Comparison of ENCODE assay signal across 1 cellular context in genomic region chr4:4348585-4348984, GRCh38.
A peak's percentile ranks its signal among the peaks of the same experiment; 100 is the strongest.
TF ChIP-seq lines count a peak whose summit lies in the region.

No MANE protein-coding gene starts in this region.

TF ChIP-seq in H1, 55 proteins besides CTCF, POLR2A, EP300 and RAD21:
- peak; percentile 72 for TF ChIP-seq SRF (IDR thresholded peaks at IDR 0.05; ENCODE audit: low read depth, low read length)
